ENCODE assay signal across 15 cellular contexts in the genomic region with DNA sequence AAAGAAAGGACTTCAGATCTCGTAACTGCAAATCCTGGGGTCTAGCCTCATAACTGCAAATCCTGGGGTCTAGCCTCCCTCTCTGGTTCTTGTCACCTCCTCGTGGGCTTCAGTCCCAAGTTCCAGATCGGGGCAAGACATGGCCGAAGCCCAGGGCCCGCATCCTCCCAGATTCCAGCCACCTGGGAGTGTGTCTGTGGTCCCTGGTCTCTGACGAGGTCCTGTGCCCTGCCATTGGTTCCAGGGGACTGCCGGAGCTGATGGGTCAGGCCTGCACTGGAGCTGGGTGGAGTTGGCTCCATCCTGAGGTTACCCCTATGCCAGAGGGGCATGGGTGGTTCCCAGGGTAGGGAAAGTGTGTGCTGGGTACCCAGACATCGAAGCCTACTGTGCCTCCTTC.
"Had no signal": no experiment of that assay in that cellular context is flagged by ENCODE, and none has a peak within 500 bp of the region (broad histone marks: within the 10 kb centered on the region; RNA-seq: fewer than 3 reads in every experiment).

No MANE protein-coding gene starts in this region.

- DNase-seq: caudate nucleus; effector CD8-positive, alpha-beta T cell; gastrocnemius medialis; islet precursor cell; left ventricle myocardium superior; mesendoderm; naive B cell; ovary; stimulated activated CD4-positive, alpha-beta T cell treated with anti-CD3 and anti-CD28 coated beads, Interleukin-2, amount 100 ng/mL, for 24 hours; stimulated activated CD4-positive, alpha-beta T cell treated with anti-CD3 and anti-CD28 coated beads, Interleukin-4, amount 100 ng/mL, for 4 hours; stimulated activated naive CD4-positive, alpha-beta T cell; trophoblast cell had no signal

- H3K4me1 ChIP-seq: gastrocnemius medialis, right lobe of liver had no signal

- H3K4me3 ChIP-seq: coronary artery, gastrocnemius medialis, ovary, right lobe of liver had no signal

- H3K36me3 ChIP-seq: gastrocnemius medialis, ovary, right lobe of liver had no signal

- ATAC-seq: esophagus mucosa, gastrocnemius medialis, left ventricle myocardium superior, right lobe of liver had no signal

- H3K27ac ChIP-seq: coronary artery, gastrocnemius medialis, ovary, right lobe of liver had no signal

- H3K9me3 ChIP-seq: gastrocnemius medialis, ovary, right lobe of liver had no signal

- H3K27me3 ChIP-seq: ovary, right lobe of liver had no signal
